Comparison of ENCODE assay signal across 23 cellular contexts in genomic region chr4:151709071-151709470, GRCh38.
"Had no signal": no experiment of that assay in that cellular context is flagged by ENCODE, and none has a peak within 500 bp of the region (broad histone marks: within the 10 kb centered on the region; RNA-seq: fewer than 3 reads in every experiment).

No MANE protein-coding gene starts in this region.

- ATAC-seq: left colon; lower lobe of right lung; naive thymus-derived CD8-positive, alpha-beta T cell; sciatic nerve; upper lobe of right lung had no signal

- H3K36me3 ChIP-seq: ovary, uterus had no signal

- H3K27ac ChIP-seq: left ventricle myocardium inferior, lower lobe of right lung, ovary, stomach, testis, tibial nerve, upper lobe of right lung, uterus had no signal

- H3K27me3 ChIP-seq: dorsolateral prefrontal cortex, ovary, stomach, testis, tibial nerve, upper lobe of right lung, uterus had no signal

- DNase-seq: cerebellar nuclear complex; dorsolateral prefrontal cortex; effector CD4-positive, alpha-beta T cell; left colon; left ventricle myocardium inferior; lower lobe of right lung; naive thymus-derived CD8-positive, alpha-beta T cell; occipital lobe; ovary; posterior cingulate gyrus; retina; stimulated activated CD4-positive, alpha-beta T cell treated with anti-CD3 and anti-CD28 coated beads, Interleukin-12 subunit alpha, Interleukin-12 subunit beta, amount 100 ng/mL, for 4 hours; stimulated activated CD4-positive, alpha-beta T cell treated with anti-CD3 and anti-CD28 coated beads, Interleukin-1b, Interleukin-23, amount 100 ng/mL, for 48 hours; stimulated activated CD4-positive, alpha-beta T cell treated with anti-CD3 and anti-CD28 coated beads, Interleukin-4, amount 100 ng/mL, for 1 hour; stimulated activated CD8-positive, alpha-beta memory T cell treated with anti-CD3 and anti-CD28 coated beads, Interleukin-4, amount 100 ng/mL, for 48 hours; stimulated activated naive CD4-positive, alpha-beta T cell treated with Interleukin-2 at 50 U/mL for 16 hours; stomach; testis; upper lobe of right lung; uterus had no signal

- H3K4me1 ChIP-seq: lower lobe of right lung, stomach, tibial nerve, upper lobe of right lung, uterus had no signal

- H3K4me3 ChIP-seq: dorsolateral prefrontal cortex, left ventricle myocardium inferior, lower lobe of right lung, ovary, smooth muscle cell, stomach, testis, tibial nerve, upper lobe of right lung, uterus had no signal

- H3K9me3 Mint-ChIP-seq: naive thymus-derived CD8-positive, alpha-beta T cell had no signal

- H3K4me3 Mint-ChIP-seq: naive thymus-derived CD8-positive, alpha-beta T cell had no signal

- H3K27me3 Mint-ChIP-seq: naive thymus-derived CD8-positive, alpha-beta T cell had no signal

- H3K9me3 ChIP-seq: left ventricle myocardium inferior, lower lobe of right lung, ovary, stomach, testis, tibial nerve, upper lobe of right lung, uterus had no signal
